8 cellular contexts compared by ENCODE assay signal in the genomic region with DNA sequence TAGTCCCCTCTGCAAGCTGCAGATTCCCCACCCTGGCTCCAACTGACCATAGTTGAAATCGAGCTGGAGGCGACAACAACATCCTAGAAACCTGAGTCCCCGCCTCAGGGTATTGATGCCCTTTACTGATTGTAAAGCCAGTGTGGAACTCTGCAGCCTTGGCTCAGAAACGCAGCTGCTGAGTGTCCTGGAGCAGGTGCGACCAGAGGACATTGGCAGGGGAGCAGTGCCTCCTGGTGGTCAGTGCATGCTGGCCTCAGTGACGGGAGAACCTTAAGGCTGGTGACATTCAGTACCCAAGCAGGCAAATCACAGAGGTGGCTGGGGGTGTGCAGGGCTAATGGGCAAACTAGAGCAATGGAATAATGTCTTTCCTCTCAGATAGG. TPM values are rescaled to one million over a fixed set of nuclear protein-coding genes. Genes with fewer than 3 reads are reported as not detected.
DNase-seq lines count a peak whose midpoint lies in the region; ATAC-seq, FAIRE-seq and TF ChIP-seq lines count a peak whose summit lies in the region.

No MANE protein-coding gene starts in this region.

- no peaks in the 10 kb centered on the region for H3K27me3 Mint-ChIP-seq in activated naive CD8-positive, alpha-beta T cell treated with anti-CD3 and anti-CD28 coated beads, Interleukin-2, amount 50 U/mL, for 24 hours

- no peak overlapping the region for H3K4me3 Mint-ChIP-seq in activated naive CD8-positive, alpha-beta T cell treated with anti-CD3 and anti-CD28 coated beads, Interleukin-2, amount 50 U/mL, for 24 hours

- H3K4me1 Mint-ChIP-seq in activated naive CD8-positive, alpha-beta T cell treated with anti-CD3 and anti-CD28 coated beads, Interleukin-2, amount 50 U/mL, for 24 hours: no peaks in the 10 kb centered on the region

- H3K9me3 Mint-ChIP-seq in activated naive CD8-positive, alpha-beta T cell treated with anti-CD3 and anti-CD28 coated beads, Interleukin-2, amount 50 U/mL, for 24 hours: no peaks in the 10 kb centered on the region

- no peak overlapping the region for H3K27ac ChIP-seq in RWPE1

- CTCF ChIA-PET in RWPE1 (lab: Yijun Ruan, JAX): interaction anchor here (0.5 to 1.2 kb wide), 6 partner anchors 13 to 312 kb away, joined by 3 to 8 read pairs (median 4); a partner anchor contains a TSS

- DNase-seq in NOMO-1 treated with dmso at 0.1 percent for 144 hours (lab: John Stamatoyannopoulos, UW; ENCODE audit: unreplicated experiment): peak; percentile 20
- no peak for DNase-seq in NOMO-1 treated with DMSO at 0.1 percent for 48 hours (lab: John Stamatoyannopoulos, UW; ENCODE audit: unreplicated experiment)
- peak; percentile 38 for DNase-seq in RWPE1 (ENCODE audit: low spot score)
- peak; percentile 54 for DNase-seq in activated naive CD8-positive, alpha-beta T cell treated with anti-CD3 and anti-CD28 coated beads, Interleukin-2, amount 50 U/mL, for 24 hours
- peak; percentile 48 for DNase-seq in inferior parietal cortex (ENCODE audit: extremely low spot score)
- DNase-seq in stimulated activated CD4-positive, alpha-beta T cell treated with anti-CD3 and anti-CD28 coated beads, Interleukin-4, amount 100 ng/mL, for 24 hours: peak; percentile 31
- no peak for DNase-seq in GM12892 (ENCODE audit: insufficient read length)

- POLR2A ChIA-PET in RWPE1 (lab: Yijun Ruan, JAX; ENCODE audit: low non-redundant PET): no interaction called here

- no peak for TF ChIP-seq POLR2A in GM12892 (IDR thresholded peaks at IDR 0.05; ENCODE audit: low read depth, low read length)

- no peaks in the 10 kb centered on the region for H3K36me3 Mint-ChIP-seq in activated naive CD8-positive, alpha-beta T cell treated with anti-CD3 and anti-CD28 coated beads, Interleukin-2, amount 50 U/mL, for 24 hours (ENCODE audit: low read depth)

- FAIRE-seq in GM12892 (lab: Jason Lieb, UNC): no peak

- ATAC-seq in activated naive CD8-positive, alpha-beta T cell treated with anti-CD3 and anti-CD28 coated beads, Interleukin-2, amount 50 U/mL, for 24 hours: no peak
- no peak for ATAC-seq in GM21529 (IDR thresholded peaks at IDR 0.05; ENCODE audit: unreplicated experiment)

- no peak overlapping the region for H3K27ac Mint-ChIP-seq in activated naive CD8-positive, alpha-beta T cell treated with anti-CD3 and anti-CD28 coated beads, Interleukin-2, amount 50 U/mL, for 24 hours

- TF ChIP-seq CTCF in RWPE1 (conservative IDR thresholded peaks at IDR 0.05; ENCODE audit: low read depth): no peak

RNA-seq across cellular contexts. Expression of a gene that starts 20.4 kb away (rescaled TPM):
- 5.8 TPM for polyA plus RNA-seq in GM12892 (2012; ENCODE audit: missing spikeins)

RNA-seq across cellular contexts. Expression of a gene that starts 56.4 kb away (rescaled TPM):
- polyA plus RNA-seq in GM12892 (2012; ENCODE audit: missing spikeins): not detected

Comparison
In these comparisons a context has a peak if more than half of its experiments do, and no peak if none do; other contexts are left out.
1. DNase-seq: peak in NOMO-1 treated with dmso at 0.1 percent for 144 hours (single experiment), RWPE1 (single experiment), activated naive CD8-positive, alpha-beta T cell treated with anti-CD3 and anti-CD28 coated beads, Interleukin-2, amount 50 U/mL, for 24 hours (single experiment), inferior parietal cortex (single experiment) and stimulated activated CD4-positive, alpha-beta T cell treated with anti-CD3 and anti-CD28 coated beads, Interleukin-4, amount 100 ng/mL, for 24 hours (single experiment); none in NOMO-1 treated with DMSO at 0.1 percent for 48 hours (single experiment) and GM12892 (single experiment).